In the genomic region with DNA sequence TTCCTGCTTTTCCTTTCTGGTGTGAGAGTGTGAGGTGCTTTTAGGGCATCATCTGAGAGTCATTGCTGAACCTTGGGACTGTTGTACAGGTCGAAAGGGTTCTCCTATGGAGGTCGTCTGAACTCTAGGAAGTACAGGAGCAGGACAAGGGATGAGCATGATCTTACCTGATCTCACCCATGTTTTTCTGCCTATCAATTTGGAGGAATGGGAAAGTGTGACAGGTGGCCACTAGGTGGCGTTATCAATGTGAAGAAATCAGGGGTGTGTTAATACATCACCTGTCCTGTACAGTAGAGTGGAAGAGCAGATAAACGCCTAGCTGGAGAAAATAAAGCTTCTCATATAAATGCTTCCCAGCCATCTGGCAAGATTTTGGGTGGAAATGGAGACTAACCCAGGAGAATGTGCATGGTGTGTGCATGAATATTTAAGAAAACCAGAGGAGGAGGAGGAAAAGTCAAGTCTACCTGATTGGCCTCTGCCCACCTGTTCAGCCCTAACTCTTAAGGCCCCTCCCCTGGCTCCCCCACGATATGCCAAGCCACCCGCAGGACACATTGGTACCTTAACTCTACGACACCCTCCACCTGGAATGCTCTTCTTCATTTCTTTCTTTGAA, we compare ENCODE assay signal across 8 cellular contexts.
DNase-seq lines count a peak whose midpoint lies in the region; ATAC-seq, FAIRE-seq and TF ChIP-seq lines count a peak whose summit lies in the region.

No MANE protein-coding gene starts in this region.

- no peak overlapping the region for H3K27ac Mint-ChIP-seq in activated CD4-positive, alpha-beta T cell treated with anti-CD3 and anti-CD28 coated beads, Interleukin-2, amount 10 ng/mL, durations not matched to agents 7 days and 5 days
- H3K27ac Mint-ChIP-seq in nephron progenitor cell, result no peak overlapping the region

- no peaks in the 10 kb centered on the region for H3K9me3 Mint-ChIP-seq in activated CD4-positive, alpha-beta T cell treated with anti-CD3 and anti-CD28 coated beads, Interleukin-2, amount 10 ng/mL, durations not matched to agents 7 days and 5 days
- H3K9me3 Mint-ChIP-seq in nephron progenitor cell, result no peaks in the 10 kb centered on the region

- H3K9me3 ChIP-seq in endothelial cell of umbilical vein (replicated peaks; ENCODE audit: control insufficient read depth, insufficient read depth, low read length) (no peaks in the 10 kb centered on the region), upper lobe of right lung (no peaks in the 10 kb centered on the region)

- dilution Hi-C loops in endothelial cell of umbilical vein (cut with MboI; ENCODE audit: extremely low pct_ligation_motif_present, low sequenced_read_pairs), result no loop called here

- peak; percentile 50 for FAIRE-seq in endothelial cell of umbilical vein (lab: Jason Lieb, UNC)

- no peak for TF ChIP-seq POLR2A in endothelial cell of umbilical vein (IDR thresholded peaks at IDR 0.05; ENCODE audit: low read depth, low read length)

- H3K27me3 ChIP-seq in endothelial cell of umbilical vein (ENCODE audit: control insufficient read depth in 2 of 2, insufficient read depth in 2 of 2, low read length in 2 of 2) (peaks cover 0 to under 1% of the 10 kb centered on the region in 2 experiments), upper lobe of right lung (no peaks in the 10 kb centered on the region)

- peak; percentile 61 for DNase-seq in ELR (ENCODE audit: low read depth)
- DNase-seq in NCI-H510A (lab: John Stamatoyannopoulos, UW), result peak; percentile 30
- DNase-seq in activated CD4-positive, alpha-beta T cell treated with anti-CD3 and anti-CD28 coated beads, Interleukin-2, amount 10 ng/mL, durations not matched to agents 7 days and 5 days, result peak; percentile 70
- DNase-seq in endothelial cell of umbilical vein (ENCODE audit: low read depth, low spot score), result peak; percentile 45
- peak; percentile 60 for DNase-seq in nephron progenitor cell
- DNase-seq in upper lobe of right lung, result no peak

- H3K4me2 ChIP-seq in endothelial cell of umbilical vein (ENCODE audit: insufficient read depth, low read length), result no peak overlapping the region

- no peaks in the 10 kb centered on the region for H3K36me3 Mint-ChIP-seq in activated CD4-positive, alpha-beta T cell treated with anti-CD3 and anti-CD28 coated beads, Interleukin-2, amount 10 ng/mL, durations not matched to agents 7 days and 5 days (ENCODE audit: low read depth)
- no peaks in the 10 kb centered on the region for H3K36me3 Mint-ChIP-seq in nephron progenitor cell (ENCODE audit: low read depth)

- H4K20me1 ChIP-seq in endothelial cell of umbilical vein (replicated peaks; ENCODE audit: control insufficient read depth, extremely low read depth, insufficient read depth, low read length), result no peaks in the 10 kb centered on the region

- no peak overlapping the region for H3K27ac ChIP-seq in endothelial cell of umbilical vein (ENCODE audit: insufficient read depth, low read depth, low read length)
- no peak overlapping the region for H3K27ac ChIP-seq in upper lobe of right lung

- H3K27me3 Mint-ChIP-seq in activated CD4-positive, alpha-beta T cell treated with anti-CD3 and anti-CD28 coated beads, Interleukin-2, amount 10 ng/mL, durations not matched to agents 7 days and 5 days, result peaks cover 2% of the 10 kb centered on the region
- peaks cover 5% of the 10 kb centered on the region for H3K27me3 Mint-ChIP-seq in nephron progenitor cell (ENCODE audit: low read depth, poor library complexity)

- no TSS peak for BruUV-seq in endothelial cell of umbilical vein (replicated peaks; lab: Mats Ljungman, UMichigan)

- H3K9me1 ChIP-seq in endothelial cell of umbilical vein (replicated peaks; ENCODE audit: control insufficient read depth, extremely low read depth, insufficient read depth, low read length), result no peaks in the 10 kb centered on the region

- CTCF ChIA-PET in activated CD4-positive, alpha-beta T cell treated with anti-CD3 and anti-CD28 coated beads, Interleukin-2, amount 10 ng/mL, durations not matched to agents 7 days and 5 days (lab: Charles Lee), result interaction anchor here (1.3 to 2.9 kb wide), 3 partner anchors 10 to 461 kb away, joined by 4 to 16 read pairs (median 10); no protein-coding TSS in a partner anchor
- CTCF ChIA-PET in endothelial cell of umbilical vein (lab: Charles Lee), result interaction anchor here (1.0 to 5.2 kb wide), 31 partner anchors 9 to 1675 kb away, joined by 3 to 213 read pairs (median 7); no protein-coding TSS in a partner anchor

- no peaks in the 10 kb centered on the region for H3K36me3 ChIP-seq in endothelial cell of umbilical vein (ENCODE audit: control insufficient read depth in 2 of 2, extremely low read depth in 1 of 2, insufficient read depth in 2 of 2, low read length in 2 of 2)
- no peaks in the 10 kb centered on the region for H3K36me3 ChIP-seq in upper lobe of right lung

- no peak overlapping the region for H3K4me3 Mint-ChIP-seq in activated CD4-positive, alpha-beta T cell treated with anti-CD3 and anti-CD28 coated beads, Interleukin-2, amount 10 ng/mL, durations not matched to agents 7 days and 5 days
- H3K4me3 Mint-ChIP-seq in nephron progenitor cell, result no peak overlapping the region

- intact Hi-C loops in endothelial cell of umbilical vein (cut with micrococcal nuclease) (loop anchor here (1.0 to 5.0 kb wide), 2 partner anchors 69 to 406 kb away; no protein-coding TSS in a partner anchor), upper lobe of right lung (cut with DNase I) (loop anchor here (10.0 kb wide), 1 partner anchor 428 kb away; no protein-coding TSS in a partner anchor)

- H3K79me2 ChIP-seq in endothelial cell of umbilical vein (ENCODE audit: control insufficient read depth, insufficient read depth, low read length), result no peaks in the 10 kb centered on the region

- no peaks in the 10 kb centered on the region for H3K4me1 ChIP-seq in endothelial cell of umbilical vein (ENCODE audit: control insufficient read depth, extremely low read depth, insufficient read depth, low read length)
- no peaks in the 10 kb centered on the region for H3K4me1 ChIP-seq in upper lobe of right lung

- ATAC-seq in HG03432 (IDR thresholded peaks at IDR 0.05; ENCODE audit: unreplicated experiment), result peak; percentile 71
- peak; percentile 77 for ATAC-seq in upper lobe of right lung
- ATAC-seq in GM18502 (IDR thresholded peaks at IDR 0.05; ENCODE audit: poor library complexity, unreplicated experiment), result no peak

- H3K4me1 Mint-ChIP-seq in activated CD4-positive, alpha-beta T cell treated with anti-CD3 and anti-CD28 coated beads, Interleukin-2, amount 10 ng/mL, durations not matched to agents 7 days and 5 days, result peaks cover 6% of the 10 kb centered on the region
- H3K4me1 Mint-ChIP-seq in nephron progenitor cell, result peaks cover 28% of the 10 kb centered on the region

- H2AFZ ChIP-seq in endothelial cell of umbilical vein (ENCODE audit: low read depth, low read length), result no peak overlapping the region

- H3K9ac ChIP-seq in endothelial cell of umbilical vein (replicated peaks; ENCODE audit: extremely low read depth, insufficient read depth, low read length), result no peak overlapping the region

- H3K4me3 ChIP-seq in endothelial cell of umbilical vein (replicated peaks in 1 of 3; ENCODE audit: insufficient read depth in 1 of 3, low read depth in 1 of 3, low read length in 3 of 3) (no peak overlapping the region), upper lobe of right lung (no peak overlapping the region)

- peak; percentile 62 to 66 for TF ChIP-seq CTCF in endothelial cell of umbilical vein (IDR thresholded peaks at IDR 0.05; ENCODE audit: extremely low read depth in 1 of 2, insufficient read depth in 1 of 2, low read depth in 1 of 2, low read length in 2 of 2)
- TF ChIP-seq CTCF in nephron progenitor cell (IDR thresholded peaks at IDR 0.05), result peak; percentile 85
- TF ChIP-seq CTCF in upper lobe of right lung (IDR thresholded peaks at IDR 0.05), result peak; percentile 78

- POLR2A ChIA-PET in activated CD4-positive, alpha-beta T cell treated with anti-CD3 and anti-CD28 coated beads, Interleukin-2, amount 10 ng/mL, durations not matched to agents 7 days and 5 days (lab: Charles Lee), result no interaction called here
- POLR2A ChIA-PET in endothelial cell of umbilical vein (lab: Charles Lee), result no interaction called here

TF ChIP-seq in endothelial cell of umbilical vein, 7 proteins besides CTCF, POLR2A, EP300 and RAD21:
- TF ChIP-seq EZH2 (IDR thresholded peaks at IDR 0.05; ENCODE audit: borderline replicate concordance, low read depth, low read length, severe bottlenecking), result no peak
- TF ChIP-seq FOS (IDR thresholded peaks at IDR 0.05; ENCODE audit: borderline replicate concordance, insufficient read depth, low read length), result no peak
- TF ChIP-seq POLR2AphosphoS5 (IDR thresholded peaks at IDR 0.05; ENCODE audit: insufficient read depth, low read depth, low read length), result no peak
- TF ChIP-seq, protein P1, sequence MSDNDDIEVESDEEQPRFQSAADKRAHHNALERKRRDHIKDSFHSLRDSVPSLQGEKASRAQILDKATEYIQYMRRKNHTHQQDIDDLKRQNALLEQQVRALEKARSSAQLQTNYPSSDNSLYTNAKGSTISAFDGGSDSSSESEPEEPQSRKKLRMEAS (IDR thresholded peaks at IDR 0.05; ENCODE audit: insufficient read depth, insufficient read length), result no peak
- TF ChIP-seq GATA2 (IDR thresholded peaks at IDR 0.05; ENCODE audit: insufficient read depth, insufficient read length, low read depth, low read length), result no peak
- no peak for TF ChIP-seq JUN (IDR thresholded peaks at IDR 0.05; ENCODE audit: borderline replicate concordance, insufficient read depth, insufficient read length, low read depth)
- TF ChIP-seq MYC (IDR thresholded peaks at IDR 0.05; ENCODE audit: low read depth, low read length), result no peak
